Comparison of ENCODE assay signal across 27 cellular contexts in the genomic region with DNA sequence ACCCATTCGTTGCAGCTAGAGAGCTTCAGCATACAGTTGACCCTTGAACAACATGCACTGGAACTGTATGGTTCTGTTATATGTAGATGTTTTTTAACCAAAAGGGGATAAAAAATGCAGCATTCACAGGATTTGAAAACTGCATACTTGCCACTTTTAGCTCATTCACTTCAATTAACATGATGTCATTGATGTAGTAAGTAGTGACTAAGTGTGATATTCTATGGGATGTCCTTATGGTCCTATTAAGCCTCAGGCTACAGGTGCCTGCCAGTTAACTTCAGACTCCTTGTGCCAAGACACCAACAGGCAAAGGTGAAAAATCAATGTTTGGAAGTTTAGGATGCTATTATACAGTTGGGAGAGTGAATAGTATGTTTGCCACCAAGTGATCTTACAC.
"Had no signal": no experiment of that assay in that cellular context is flagged by ENCODE, and none has a peak within 500 bp of the region (broad histone marks: within the 10 kb centered on the region; RNA-seq: fewer than 3 reads in every experiment).

No MANE protein-coding gene starts in this region.

- H3K4me3 ChIP-seq: left lung, lower lobe of right lung, mucosa of descending colon, ovary, right atrium auricular region, skin epidermis, stomach, testis, tibial artery, upper lobe of right lung had no signal

- H3K4me3 Mint-ChIP-seq: immature natural killer cell; naive thymus-derived CD4-positive, alpha-beta T cell; natural killer cell treated with Interleukin-12 subunit alpha and Interleukin-12 subunit beta and Interleukin-15 and Interleukin-18, amount 100 ng/mL, for 72 hours; stimulated activated naive B cell treated with anti-CD40 and anti-IgM and Interleukin-4, amounts not matched to agents 10 μg/mL and 1 μg/mL and 100 μg/mL, for 72 hours had no signal

- H3K27me3 ChIP-seq: left lung, ovary, right atrium auricular region, stomach, testis, tibial artery, upper lobe of right lung had no signal

- FAIRE-seq: islet of Langerhans, kidney, urothelium cell line had no signal

- H3K27me3 Mint-ChIP-seq: natural killer cell treated with Interleukin-12 subunit alpha and Interleukin-12 subunit beta and Interleukin-15 and Interleukin-18, amount 100 ng/mL, for 72 hours; progenitor cell of endocrine pancreas; stimulated activated naive B cell treated with anti-CD40 and anti-IgM and Interleukin-4, amounts not matched to agents 10 μg/mL and 1 μg/mL and 100 μg/mL, for 72 hours had no signal

- H3K36me3 Mint-ChIP-seq: immature natural killer cell; naive thymus-derived CD4-positive, alpha-beta T cell; natural killer cell treated with Interleukin-12 subunit alpha and Interleukin-12 subunit beta and Interleukin-15 and Interleukin-18, amount 100 ng/mL, for 72 hours; stimulated activated naive B cell treated with anti-CD40 and anti-IgM and Interleukin-4, amounts not matched to agents 10 μg/mL and 1 μg/mL and 100 μg/mL, for 72 hours had no signal

- H3K9me3 ChIP-seq: lower lobe of right lung, mucosa of descending colon, ovary, right atrium auricular region, testis, tibial artery, upper lobe of right lung had no signal

- H3K4me1 ChIP-seq: left lung, lower lobe of right lung, right atrium auricular region, stomach, testis, upper lobe of right lung had no signal

- H3K27ac Mint-ChIP-seq: immature natural killer cell; naive thymus-derived CD4-positive, alpha-beta T cell; natural killer cell treated with Interleukin-12 subunit alpha and Interleukin-12 subunit beta and Interleukin-15 and Interleukin-18, amount 100 ng/mL, for 72 hours; progenitor cell of endocrine pancreas; stimulated activated naive B cell treated with anti-CD40 and anti-IgM and Interleukin-4, amounts not matched to agents 10 μg/mL and 1 μg/mL and 100 μg/mL, for 72 hours had no signal

- H3K27ac ChIP-seq: left lung, lower lobe of right lung, ovary, right atrium auricular region, skin epidermis, stomach, testis, tibial artery, upper lobe of right lung had no signal

- DNase-seq: hypothalamus; immature natural killer cell; kidney; left colon; left lung; lower lobe of right lung; midbrain; mucosa of descending colon; naive thymus-derived CD4-positive, alpha-beta T cell; ovary; stimulated activated CD4-positive, alpha-beta T cell treated with anti-CD3 and anti-CD28 coated beads, Interleukin-12 subunit alpha, Interleukin-12 subunit beta, amount 100 ng/mL, for 4 hours; stimulated activated CD4-positive, alpha-beta T cell treated with anti-CD3 and anti-CD28 coated beads, Interleukin-15, amount 100 ng/mL, for 24 hours; stimulated activated CD4-positive, alpha-beta T cell treated with anti-CD3 and anti-CD28 coated beads, Interleukin-2, amount 100 ng/mL, for 24 hours; stimulated activated CD4-positive, alpha-beta T cell treated with anti-CD3 and anti-CD28 coated beads, Interleukin-4, amount 100 ng/mL, for 1 hour; stimulated activated naive B cell treated with anti-CD40 and anti-IgM and Interleukin-4, amounts not matched to agents 10 μg/mL and 1 μg/mL and 100 μg/mL, for 72 hours; stimulated activated naive CD8-positive, alpha-beta T cell treated with anti-CD3 and anti-CD28 coated beads, Interleukin-15, Interleukin-2, amounts not matched to agents 100 U/mL and 50 U/mL, for 24 hours; stomach; testis; tibial artery; trophoblast cell; upper lobe of right lung had no signal

- H3K36me3 ChIP-seq: left lung, lower lobe of right lung, ovary, right atrium auricular region, stomach, tibial artery, upper lobe of right lung had no signal

- H3K4me1 Mint-ChIP-seq: immature natural killer cell; naive thymus-derived CD4-positive, alpha-beta T cell; stimulated activated naive B cell treated with anti-CD40 and anti-IgM and Interleukin-4, amounts not matched to agents 10 μg/mL and 1 μg/mL and 100 μg/mL, for 72 hours had no signal
